Comparison of ENCODE assay signal across 18 cellular contexts in genomic region chr4:62806786-62807185, GRCh38.
"Had no signal": no experiment of that assay in that cellular context is flagged by ENCODE, and none has a peak within 500 bp of the region (broad histone marks: within the 10 kb centered on the region; RNA-seq: fewer than 3 reads in every experiment).

No MANE protein-coding gene starts in this region.

- H3K9me3 Mint-ChIP-seq: type B pancreatic cell had no signal

- FAIRE-seq: colon, endothelial cell of umbilical vein, islet of Langerhans, urothelium cell line had no signal

- H3K4me3 Mint-ChIP-seq: naive thymus-derived CD8-positive, alpha-beta T cell; type B pancreatic cell had no signal

- H3K27ac ChIP-seq: foreskin keratinocyte, heart left ventricle, sigmoid colon, skin epidermis had no signal

- H3K27ac Mint-ChIP-seq: naive thymus-derived CD8-positive, alpha-beta T cell; type B pancreatic cell had no signal

- H3K27me3 ChIP-seq: foreskin keratinocyte, heart left ventricle, sigmoid colon had no signal

- H3K4me3 ChIP-seq: heart left ventricle, sigmoid colon, skin epidermis had no signal

- H3K27me3 Mint-ChIP-seq: naive thymus-derived CD8-positive, alpha-beta T cell; type B pancreatic cell had no signal

- H3K4me1 ChIP-seq: foreskin keratinocyte, heart left ventricle, sigmoid colon had no signal

- H3K36me3 ChIP-seq: heart left ventricle, sigmoid colon had no signal

- ATAC-seq: foreskin keratinocyte; heart left ventricle; left lobe of liver; naive thymus-derived CD8-positive, alpha-beta T cell had no signal

- H3K36me3 Mint-ChIP-seq: naive thymus-derived CD8-positive, alpha-beta T cell; type B pancreatic cell had no signal

- DNase-seq: dermis blood vessel endothelial cell; erythroblast; heart left ventricle; hypothalamus; kidney glomerular epithelial cell; mammary epithelial cell; naive thymus-derived CD8-positive, alpha-beta T cell; sigmoid colon; stimulated activated CD4-positive, alpha-beta T cell treated with anti-CD3 and anti-CD28 coated beads, Interleukin-12 subunit alpha, Interleukin-12 subunit beta, amount 100 ng/mL, for 4 hours; stimulated activated naive CD4-positive, alpha-beta T cell treated with Interleukin-2 at 50 U/mL for 16 hours had no signal

- H3K9me3 ChIP-seq: sigmoid colon had no signal

- H3K4me1 Mint-ChIP-seq: naive thymus-derived CD8-positive, alpha-beta T cell had no signal
